In the genomic region with DNA sequence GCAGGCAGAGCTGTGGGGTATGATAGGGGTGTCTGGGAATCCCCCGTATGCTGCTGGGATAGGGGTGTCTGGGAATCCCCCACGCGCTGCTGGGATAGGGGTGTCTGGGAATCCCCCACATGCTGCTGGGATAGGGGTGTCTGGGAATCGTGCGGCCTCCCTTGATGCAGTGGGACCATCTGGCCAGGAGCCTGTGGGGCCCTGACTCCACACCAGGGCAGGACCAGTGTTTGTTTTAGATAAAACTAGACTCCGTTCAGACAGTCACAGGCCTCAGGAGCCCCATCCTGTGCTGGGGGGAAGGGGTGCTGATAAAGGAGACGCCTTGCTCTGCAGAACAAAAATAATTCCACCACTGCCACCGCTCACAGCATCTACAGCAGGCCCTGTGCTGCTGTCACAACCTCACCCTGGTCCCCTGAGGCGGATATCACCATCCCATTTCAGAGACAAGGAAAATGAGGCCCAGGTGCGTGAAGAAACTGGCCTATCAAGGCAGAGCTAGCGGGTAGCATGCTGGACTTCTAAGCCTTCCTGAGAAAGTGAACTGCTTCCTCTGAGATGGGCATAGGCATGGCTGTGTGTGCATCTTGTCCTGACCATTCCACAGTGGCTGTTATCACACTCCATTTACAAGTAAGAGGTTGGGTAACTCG, we compare ENCODE assay signal across 23 cellular contexts. TPM values are rescaled to one million over a fixed set of nuclear protein-coding genes. Genes with fewer than 3 reads are reported as not detected.
DNase-seq lines count a peak whose midpoint lies in the region; ATAC-seq, FAIRE-seq and TF ChIP-seq lines count a peak whose summit lies in the region.
"Had no signal": no experiment of that assay in that cellular context is flagged by ENCODE, and none has a peak within 500 bp of the region (broad histone marks: within the 10 kb centered on the region; RNA-seq: fewer than 3 reads in every experiment).

No MANE protein-coding gene starts in this region.

- H3F3A ChIP-seq in smooth muscle cell (ENCODE audit: low read depth): peaks cover 37% of the 10 kb centered on the region

- BruUV-seq in Caco-2 (replicated peaks; lab: Mats Ljungman, UMichigan): no TSS peak
- no TSS peak for BruUV-seq in endothelial cell of umbilical vein (replicated peaks; lab: Mats Ljungman, UMichigan)

- no peaks in the 10 kb centered on the region; the same call in none of the 2 replicates for H3K36me3 ChIP-seq in Caco-2 (ENCODE audit: control insufficient read depth, insufficient read depth, low read length)
- peaks cover 23 to 46% of the 10 kb centered on the region in 2 experiments for H3K36me3 ChIP-seq in endothelial cell of umbilical vein (ENCODE audit: control insufficient read depth in 2 of 2, extremely low read depth in 1 of 2, insufficient read depth in 2 of 2, low read length in 2 of 2)
- no peaks in the 10 kb centered on the region for H3K36me3 ChIP-seq in smooth muscle cell (ENCODE audit: low read depth)

- H3K27ac ChIP-seq in RWPE1 (peak overlapping the region; percentile 92), endothelial cell of umbilical vein (ENCODE audit: insufficient read depth, low read depth, low read length) (peak overlapping the region; percentile 60), smooth muscle cell (ENCODE audit: low read depth) (peak overlapping the region; percentile 98)

- no peak overlapping the region for H3K27ac Mint-ChIP-seq in Caco-2 (ENCODE audit: unreplicated experiment)
- H3K27ac Mint-ChIP-seq: activated CD8-positive, alpha-beta T cell treated with anti-CD3 and anti-CD28 coated beads for 36 hours; activated naive CD4-positive, alpha-beta T cell treated with anti-CD3 and anti-CD28 coated beads, Interleukin-2, amount 50 U/mL, for 24 hours; GM23338 had no signal

- WGBS in smooth muscle cell (ENCODE audit: low lambda C conversion rate): 44% methylated on average over 12 of the region's 12 CpGs

- no peaks in the 10 kb centered on the region for H3K9me3 Mint-ChIP-seq in Caco-2 (ENCODE audit: unreplicated experiment)
- H3K9me3 Mint-ChIP-seq: activated CD8-positive, alpha-beta T cell treated with anti-CD3 and anti-CD28 coated beads for 36 hours; activated naive CD4-positive, alpha-beta T cell treated with anti-CD3 and anti-CD28 coated beads, Interleukin-2, amount 50 U/mL, for 24 hours; CD4-positive, alpha-beta memory T cell; GM23338 had no signal

- H3K4me3 ChIP-seq in Caco-2 (ENCODE audit: low read depth, low read length) (no peak overlapping the region), endothelial cell of umbilical vein (replicated peaks in 1 of 3; ENCODE audit: insufficient read depth in 1 of 3, low read depth in 1 of 3, low read length in 3 of 3) (no peak overlapping the region), smooth muscle cell (no peak overlapping the region)
- H3K4me3 ChIP-seq: GM23338, lung had no signal

- dilution Hi-C loops in endothelial cell of umbilical vein (cut with MboI; ENCODE audit: extremely low pct_ligation_motif_present, low sequenced_read_pairs): no loop called here

- ATAC-seq in HG03159 (IDR thresholded peaks at IDR 0.05; ENCODE audit: unreplicated experiment): no peak
- ATAC-seq: activated CD8-positive, alpha-beta T cell treated with anti-CD3 and anti-CD28 coated beads for 36 hours; GM23338; WTC11 had no signal

- no peak for TF ChIP-seq POLR2A in endothelial cell of umbilical vein (IDR thresholded peaks at IDR 0.05; ENCODE audit: low read depth, low read length)

- H3K27me3 Mint-ChIP-seq in Caco-2 (ENCODE audit: insufficient read depth, unreplicated experiment): no peaks in the 10 kb centered on the region
- H3K27me3 Mint-ChIP-seq: activated CD8-positive, alpha-beta T cell treated with anti-CD3 and anti-CD28 coated beads for 36 hours; activated naive CD4-positive, alpha-beta T cell treated with anti-CD3 and anti-CD28 coated beads, Interleukin-2, amount 50 U/mL, for 24 hours; CD4-positive, alpha-beta memory T cell had no signal

- no peak overlapping the region for H3K9ac ChIP-seq in endothelial cell of umbilical vein (replicated peaks; ENCODE audit: extremely low read depth, insufficient read depth, low read length)
- H3K9ac ChIP-seq in smooth muscle cell (ENCODE audit: low read depth): peak overlapping the region; percentile 34

- CTCF ChIA-PET in Caco-2 (lab: Charles Lee): no interaction called here
- CTCF ChIA-PET in RWPE1 (lab: Yijun Ruan, JAX): interaction anchor here (0.7 to 1.1 kb wide), 2 partner anchors 102 to 1407 kb away, joined by 3 to 4 read pairs; no protein-coding TSS in a partner anchor
- CTCF ChIA-PET in endothelial cell of umbilical vein (lab: Charles Lee): interaction anchor here (0.9 to 5.2 kb wide), 4 partner anchors 11 to 103 kb away, joined by 3 to 58 read pairs (median 4); no protein-coding TSS in a partner anchor

- H4K20me1 ChIP-seq in endothelial cell of umbilical vein (replicated peaks; ENCODE audit: control insufficient read depth, extremely low read depth, insufficient read depth, low read length): no peaks in the 10 kb centered on the region
- H4K20me1 ChIP-seq in smooth muscle cell (ENCODE audit: low read depth): peaks cover 3% of the 10 kb centered on the region

- POLR2A ChIA-PET in Caco-2 (lab: Charles Lee) (no interaction called here), RWPE1 (lab: Yijun Ruan, JAX; ENCODE audit: low non-redundant PET) (no interaction called here), endothelial cell of umbilical vein (lab: Charles Lee) (no interaction called here)

- H3K9me1 ChIP-seq in endothelial cell of umbilical vein (replicated peaks; ENCODE audit: control insufficient read depth, extremely low read depth, insufficient read depth, low read length): no peaks in the 10 kb centered on the region

- no peaks in the 10 kb centered on the region for H3K27me3 ChIP-seq in Caco-2 (replicated peaks; ENCODE audit: control insufficient read depth, insufficient read depth, low read length)
- H3K27me3 ChIP-seq in endothelial cell of umbilical vein (ENCODE audit: control insufficient read depth in 2 of 2, insufficient read depth in 2 of 2, low read length in 2 of 2): no peaks in the 10 kb centered on the region
- H3K27me3 ChIP-seq in smooth muscle cell (ENCODE audit: low read depth): no peaks in the 10 kb centered on the region

- peak; percentile 46 to 57 for DNase-seq in Caco-2
- no peak for DNase-seq in RWPE1 (ENCODE audit: low spot score)
- DNase-seq in endothelial cell of umbilical vein (ENCODE audit: low read depth, low spot score): peak; percentile 39
- no peak for DNase-seq in smooth muscle cell (lab: John Stamatoyannopoulos, UW; ENCODE audit: unreplicated experiment)
- no peak for DNase-seq in Ammon's horn (ENCODE audit: low spot score)
- no peak for DNase-seq in EL
- DNase-seq: activated CD8-positive, alpha-beta T cell treated with anti-CD3 and anti-CD28 coated beads for 36 hours; activated T-cell treated with anti-CD3 and anti-CD28 coated beads, Interleukin-2, amount 50 U/mL, for 1 hour; CD4-positive, alpha-beta memory T cell; DMS53; Karpas-422; NCI-H187; NCI-H2227 treated with DMSO at 0.1 percent for 48 hours; NCI-H82; stimulated activated CD4-positive, alpha-beta T cell treated with anti-CD3 and anti-CD28 coated beads, Interleukin-12 subunit alpha, Interleukin-12 subunit beta, amount 100 ng/mL, for 4 hours; T-helper 2 cell had no signal

- H3K36me3 Mint-ChIP-seq in Caco-2 (ENCODE audit: insufficient read depth, unreplicated experiment): peaks cover 5% of the 10 kb centered on the region

- FAIRE-seq in endothelial cell of umbilical vein (lab: Jason Lieb, UNC): peak; percentile 26
- FAIRE-seq: colon, GM12891 had no signal

- H3K4me1 ChIP-seq in Caco-2: peaks cover 45% of the 10 kb centered on the region
- peaks cover 77% of the 10 kb centered on the region for H3K4me1 ChIP-seq in endothelial cell of umbilical vein (ENCODE audit: control insufficient read depth, extremely low read depth, insufficient read depth, low read length)
- peaks cover 19% of the 10 kb centered on the region for H3K4me1 ChIP-seq in smooth muscle cell (ENCODE audit: low read depth)

- no peak overlapping the region for H2AFZ ChIP-seq in endothelial cell of umbilical vein (ENCODE audit: low read depth, low read length)
- H2AFZ ChIP-seq in smooth muscle cell (ENCODE audit: low read depth): no peak overlapping the region
- H2AFZ ChIP-seq: GM23338 had no signal

- no peak for TF ChIP-seq CTCF in Caco-2 (IDR thresholded peaks at IDR 0.05; ENCODE audit: insufficient read depth in 1 of 2, low read depth in 1 of 2, low read length in 1 of 2, severe bottlenecking in 1 of 2, unreplicated experiment in 1 of 2)
- TF ChIP-seq CTCF in RWPE1 (conservative IDR thresholded peaks at IDR 0.05; ENCODE audit: low read depth): no peak
- no peak for TF ChIP-seq CTCF in endothelial cell of umbilical vein (IDR thresholded peaks at IDR 0.05; ENCODE audit: extremely low read depth in 1 of 2, insufficient read depth in 1 of 2, low read depth in 1 of 2, low read length in 2 of 2)
- no peak for TF ChIP-seq CTCF in smooth muscle cell (IDR thresholded peaks at IDR 0.05; ENCODE audit: borderline replicate concordance, insufficient read depth, poor library complexity, severe bottlenecking)

- H3K79me2 ChIP-seq in endothelial cell of umbilical vein (ENCODE audit: control insufficient read depth, insufficient read depth, low read length) (peaks cover 76% of the 10 kb centered on the region), smooth muscle cell (ENCODE audit: low read depth) (peaks cover 4% of the 10 kb centered on the region)

- no peak overlapping the region for H3K4me2 ChIP-seq in endothelial cell of umbilical vein (ENCODE audit: insufficient read depth, low read length)
- peak overlapping the region; percentile 45 for H3K4me2 ChIP-seq in smooth muscle cell
- H3K4me2 ChIP-seq: GM23338 had no signal

- H3K4me1 Mint-ChIP-seq in Caco-2 (ENCODE audit: low read depth, unreplicated experiment): peaks cover 23% of the 10 kb centered on the region

- H3K9me3 ChIP-seq in Caco-2 (no peaks in the 10 kb centered on the region), endothelial cell of umbilical vein (replicated peaks; ENCODE audit: control insufficient read depth, insufficient read depth, low read length) (no peaks in the 10 kb centered on the region), smooth muscle cell (replicated peaks; ENCODE audit: low read depth) (no peaks in the 10 kb centered on the region)

- intact Hi-C loops in Caco-2 (cut with micrococcal nuclease; ENCODE audit: unreplicated experiment) (no loop called here), endothelial cell of umbilical vein (cut with micrococcal nuclease) (no loop called here)

- H3K4me3 Mint-ChIP-seq in Caco-2 (ENCODE audit: unreplicated experiment): no peak overlapping the region
- H3K4me3 Mint-ChIP-seq: activated CD8-positive, alpha-beta T cell treated with anti-CD3 and anti-CD28 coated beads for 36 hours; activated naive CD4-positive, alpha-beta T cell treated with anti-CD3 and anti-CD28 coated beads, Interleukin-2, amount 50 U/mL, for 24 hours; CD4-positive, alpha-beta memory T cell; GM23338; WTC11 had no signal

RNA-seq across cellular contexts. Expression of a gene that starts 24.0 kb away (rescaled TPM):
- total RNA-seq in Caco-2 (2022): 49.6 and 50.2 TPM in 2 replicates
- total RNA-seq in endothelial cell of umbilical vein: 496 and 562 TPM in 2 replicates
- polyA plus RNA-seq in endothelial cell of umbilical vein: 437 and 521 TPM in 2 replicates
- polyA plus RNA-seq in endothelial cell of umbilical vein (2011; cell fraction: cytosol; rRNA removed): 352 and 358 TPM in 2 replicates
- 291 and 306 TPM in 2 replicates for polyA plus RNA-seq in endothelial cell of umbilical vein (2011; cell fraction: nucleus; rRNA removed)
- polyA plus RNA-seq in endothelial cell of umbilical vein (2012): 366 and 394 TPM in 2 replicates
- polyA minus RNA-seq in endothelial cell of umbilical vein: 457 and 568 TPM in 2 replicates
- polyA minus RNA-seq in endothelial cell of umbilical vein (2011; cell fraction: cytosol; rRNA and poly(A)+ RNA removed): 16.8 TPM
- 172 and 244 TPM in 2 replicates for polyA minus RNA-seq in endothelial cell of umbilical vein (2011; cell fraction: nucleus; rRNA and poly(A)+ RNA removed)
- 63.8 and 129 TPM in 2 replicates for total RNA-seq in smooth muscle cell
- polyA plus RNA-seq in smooth muscle cell: 101 and 108 TPM in 2 replicates

Comparison
In these comparisons a context has a peak if more than half of its experiments do, and no peak if none do; other contexts are left out.
1. DNase-seq: peak in Caco-2 (2 of 2) and endothelial cell of umbilical vein (single experiment); none in RWPE1 (single experiment), smooth muscle cell (single experiment), Ammon's horn (single experiment) and EL (single experiment).
2. Peak in every context shown above with its lines, with median percentiles within 50 percentile points of each other: H3K27ac ChIP-seq.